ENCODE assay signal across 6 cellular contexts in genomic region chr16:6280055-6280454, GRCh38.
"Had no signal": no experiment of that assay in that cellular context is flagged by ENCODE, and none has a peak within 500 bp of the region (broad histone marks: within the 10 kb centered on the region; RNA-seq: fewer than 3 reads in every experiment).

No MANE protein-coding gene starts in this region.

- H3K9me3 Mint-ChIP-seq: GM23338, H9 had no signal

- H2AFZ ChIP-seq: GM23338 had no signal

- H3K4me3 Mint-ChIP-seq: GM23338, H9 had no signal

- DNase-seq: H9, HCEC 1CT, IMR-90, KG1 had no signal

- H3K27ac Mint-ChIP-seq: GM23338, H9 had no signal

- H3K4me2 ChIP-seq: GM23338 had no signal

- H3K4me3 ChIP-seq: GM23338, K562 had no signal
